In the genomic region with DNA sequence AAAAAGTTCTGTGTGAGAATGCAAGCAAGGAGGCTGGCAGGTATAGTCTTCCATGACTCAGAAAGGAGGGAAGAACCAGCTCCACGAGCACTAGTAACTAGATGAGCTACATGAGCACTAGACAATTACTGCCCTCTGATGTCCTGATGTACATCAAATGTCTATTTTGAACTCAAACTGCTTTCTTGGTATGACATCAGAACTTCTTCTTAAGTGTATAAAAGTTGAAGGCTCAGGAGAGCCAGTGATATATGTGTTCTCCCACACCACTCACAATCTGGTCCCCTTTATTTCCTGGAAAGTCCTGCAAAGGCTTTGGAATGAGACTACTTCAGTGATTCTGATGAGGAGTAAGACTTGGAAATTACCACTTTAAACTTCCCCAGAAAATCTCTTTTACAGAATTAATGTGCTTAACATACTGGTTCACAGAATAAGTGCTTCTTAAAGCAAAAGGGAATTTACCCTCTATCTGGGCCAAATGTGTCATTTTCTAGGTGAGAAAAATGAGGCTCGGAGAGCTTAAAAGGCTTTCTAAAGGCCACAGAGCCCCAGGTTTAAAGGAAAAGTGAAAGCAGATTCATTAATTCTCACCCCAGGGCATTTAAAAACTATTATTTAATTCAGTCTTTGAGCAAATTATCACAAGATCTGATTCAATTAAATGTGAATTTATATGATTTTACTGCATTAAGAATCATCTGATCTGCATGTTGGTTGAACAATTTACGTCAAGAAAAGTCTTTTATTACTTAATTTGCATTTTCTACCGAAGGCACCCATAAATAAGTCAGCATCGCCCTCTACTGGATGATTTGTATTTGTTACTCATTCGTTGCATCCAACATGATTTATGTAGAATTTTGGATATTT, we compare ENCODE assay signal across 2 cellular contexts.
TF ChIP-seq lines count a peak whose summit lies in the region.

No MANE protein-coding gene starts in this region.

TF ChIP-seq in HEK293, 187 proteins besides CTCF, POLR2A, EP300 and RAD21:
- TF ChIP-seq ZNF138 (tag by site-specific recombination; IDR thresholded peaks at IDR 0.05; ENCODE audit: borderline replicate concordance) (no peak), BCL11B (tag by site-specific recombination; IDR thresholded peaks at IDR 0.05; ENCODE audit: low read depth) (no peak), ZNF654 (tag by site-specific recombination; IDR thresholded peaks at IDR 0.05; ENCODE audit: low read depth) (peak; percentile 90), ZNF394 (tag by site-specific recombination; IDR thresholded peaks at IDR 0.05; ENCODE audit: borderline replicate concordance) (0 out of 2 replicates have a peak, but pooled peaks have one; percentile 22), GLIS1 (tag by site-specific recombination; IDR thresholded peaks at IDR 0.05) (no peak), GLI2 (tag by site-specific recombination; IDR thresholded peaks at IDR 0.05; ENCODE audit: borderline replicate concordance, low read depth) (no peak), HOXC10 (CRISPR knock-in tag; IDR thresholded peaks at IDR 0.05) (no peak)
- TF ChIP-seq, protein P1, sequence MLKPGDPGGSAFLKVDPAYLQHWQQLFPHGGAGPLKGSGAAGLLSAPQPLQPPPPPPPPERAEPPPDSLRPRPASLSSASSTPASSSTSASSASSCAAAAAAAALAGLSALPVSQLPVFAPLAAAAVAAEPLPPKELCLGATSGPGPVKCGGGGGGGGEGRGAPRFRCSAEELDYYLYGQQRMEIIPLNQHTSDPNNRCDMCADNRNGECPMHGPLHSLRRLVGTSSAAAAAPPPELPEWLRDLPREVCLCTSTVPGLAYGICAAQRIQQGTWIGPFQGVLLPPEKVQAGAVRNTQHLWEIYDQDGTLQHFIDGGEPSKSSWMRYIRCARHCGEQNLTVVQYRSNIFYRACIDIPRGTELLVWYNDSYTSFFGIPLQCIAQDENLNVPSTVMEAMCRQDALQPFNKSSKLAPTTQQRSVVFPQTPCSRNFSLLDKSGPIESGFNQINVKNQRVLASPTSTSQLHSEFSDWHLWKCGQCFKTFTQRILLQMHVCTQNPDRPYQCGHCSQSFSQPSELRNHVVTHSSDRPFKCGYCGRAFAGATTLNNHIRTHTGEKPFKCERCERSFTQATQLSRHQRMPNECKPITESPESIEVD (tag by site-specific recombination; IDR thresholded peaks at IDR 0.05) = peak; percentile 27; the same call in 1 of the 2 replicates

TF ChIP-seq in H1, 55 proteins besides CTCF, POLR2A, EP300 and RAD21:
- TF ChIP-seq BCL11A (IDR thresholded peaks at IDR 0.05; ENCODE audit: low read depth in 2 of 2, low read length in 2 of 2) = no peak
- no peak for TF ChIP-seq GTF2F1 (IDR thresholded peaks at IDR 0.05; ENCODE audit: borderline replicate concordance, low read depth, low read length)
- TF ChIP-seq NRF1 (IDR thresholded peaks at IDR 0.05; ENCODE audit: low read depth, low read length) = no peak
- TF ChIP-seq CHD1 (IDR thresholded peaks at IDR 0.05; ENCODE audit: low read depth, low read length) = no peak
- TF ChIP-seq TBP (IDR thresholded peaks at IDR 0.05; ENCODE audit: low read depth, low read length) = no peak
